In the genomic region with DNA sequence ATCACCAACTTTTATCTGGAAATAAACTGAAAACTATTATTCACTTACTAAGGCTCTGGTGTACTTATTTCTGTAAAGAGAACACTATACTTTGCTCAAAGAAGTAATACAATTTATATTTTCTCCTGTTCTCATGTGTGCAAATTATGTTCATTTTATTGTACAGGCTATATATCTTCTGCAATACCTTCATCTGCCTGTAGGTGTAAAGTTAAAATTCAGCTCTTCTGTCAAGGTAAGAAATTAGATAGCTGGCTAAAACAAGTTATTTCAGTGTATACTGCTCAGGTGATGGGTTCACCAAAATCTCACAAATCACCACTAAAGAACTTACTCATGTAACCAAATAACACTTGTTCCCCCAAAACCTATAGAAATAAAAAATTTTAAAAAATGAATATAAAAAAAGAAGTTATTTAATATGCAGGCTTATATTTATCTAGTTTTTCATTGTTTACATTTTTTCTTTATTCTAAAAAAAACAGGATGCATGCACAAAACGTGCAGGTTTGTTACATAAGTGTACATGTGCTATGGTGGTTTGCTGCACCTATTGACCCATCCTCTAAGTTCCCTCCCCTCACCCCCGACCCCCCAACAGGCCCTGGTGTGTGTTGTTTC, we compare ENCODE assay signal across 1 cellular context.
TF ChIP-seq lines count a peak whose summit lies in the region.

No MANE protein-coding gene starts in this region.

TF ChIP-seq in IMR-90, 13 proteins besides CTCF, POLR2A, EP300 and RAD21 (continued from another document):
- no peak for TF ChIP-seq RCOR1 (IDR thresholded peaks at IDR 0.05; ENCODE audit: insufficient replicate concordance, low read length)
